In the genomic region with DNA sequence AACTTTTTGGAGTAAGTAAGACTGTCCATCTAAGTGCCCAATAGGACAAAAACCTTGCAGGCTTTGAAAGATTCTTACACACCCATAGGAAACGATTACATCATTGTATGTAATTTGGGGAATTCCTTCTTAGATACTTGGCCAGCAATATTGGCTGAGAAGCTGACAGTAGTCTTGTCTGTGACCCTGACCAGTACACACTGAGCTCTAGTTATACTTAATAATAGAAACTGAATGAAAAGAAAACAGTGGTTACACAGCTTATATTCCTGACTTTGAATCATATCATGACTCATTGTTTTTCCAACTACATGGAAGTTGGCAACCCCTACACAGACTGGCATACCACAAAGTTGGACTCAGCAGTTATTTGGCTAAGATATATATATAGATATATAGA, we compare ENCODE assay signal across 11 cellular contexts. TPM values are rescaled to one million over a fixed set of nuclear protein-coding genes. Genes with fewer than 3 reads are reported as not detected.
A peak's percentile ranks its signal among the peaks of the same experiment; 100 is the strongest.
DNase-seq lines count a peak whose midpoint lies in the region; ATAC-seq and TF ChIP-seq lines count a peak whose summit lies in the region.
"Had no signal": no experiment of that assay in that cellular context is flagged by ENCODE, and none has a peak within 500 bp of the region (broad histone marks: within the 10 kb centered on the region; RNA-seq: fewer than 3 reads in every experiment).

No MANE protein-coding gene starts in this region.

- no peaks in the 10 kb centered on the region for H3K36me3 ChIP-seq in tibial artery
- H3K36me3 ChIP-seq in CD4-positive, alpha-beta memory T cell (ENCODE audit: insufficient read depth, low read length) = no peaks in the 10 kb centered on the region

- H3K9me3 Mint-ChIP-seq in CD4-positive, alpha-beta memory T cell = peaks cover 4 to 33% (median 20%) of the 10 kb centered on the region in 8 donors

- no peak overlapping the region for H3K4me3 ChIP-seq in tibial artery
- no peak overlapping the region for H3K4me3 ChIP-seq in CD4-positive, alpha-beta memory T cell (ENCODE audit: low read length in 2 of 2)

- DNase-seq in SIG-M5 treated with dmso at 0.1 percent for 504 hours (lab: John Stamatoyannopoulos, UW; ENCODE audit: unreplicated experiment) = peak; percentile 38
- no peak for DNase-seq in SIG-M5 (lab: John Stamatoyannopoulos, UW)
- DNase-seq in amniotic epithelial cell (ENCODE audit: low read depth) = peak; percentile 70
- DNase-seq in foreskin keratinocyte = peak; percentile 79 to 89
- DNase-seq in tibial artery = no peak
- no peak for DNase-seq in CD4-positive, alpha-beta memory T cell
- DNase-seq in posterior vena cava (ENCODE audit: low spot score) = no peak
- DNase-seq in stimulated activated CD4-positive, alpha-beta T cell treated with anti-CD3 and anti-CD28 coated beads, Interleukin-2, amount 100 ng/mL, for 48 hours = no peak
- DNase-seq: activated B cell treated with CpG ODN at 0.5 μM for 24 hours; activated T-cell treated with anti-CD3 and anti-CD28 coated beads, Interleukin-2, amount 50 U/mL, for 4 hours; SHP77 had no signal

- H3K27me3 Mint-ChIP-seq in CD4-positive, alpha-beta memory T cell = peaks cover 7 to 14% of the 10 kb centered on the region in 2 donors

- POLR2A ChIA-PET in CD4-positive, alpha-beta memory T cell (lab: Charles Lee; ENCODE audit: partially characterized antibody) = no interaction called here

- ATAC-seq in foreskin keratinocyte = peak; percentile 97
- ATAC-seq: activated T-cell treated with anti-CD3 and anti-CD28 coated beads, Interleukin-2, amount 50 U/mL, for 4 hours had no signal

- no peak overlapping the region for H3K4me3 Mint-ChIP-seq in CD4-positive, alpha-beta memory T cell
- H3K4me3 Mint-ChIP-seq: activated B cell treated with CpG ODN at 0.5 μM for 24 hours; activated T-cell treated with anti-CD3 and anti-CD28 coated beads, Interleukin-2, amount 50 U/mL, for 4 hours had no signal

- no peak overlapping the region for H3K27ac Mint-ChIP-seq in CD4-positive, alpha-beta memory T cell
- H3K27ac Mint-ChIP-seq: activated B cell treated with CpG ODN at 0.5 μM for 24 hours had no signal

- TF ChIP-seq CTCF in foreskin keratinocyte (conservative IDR thresholded peaks at IDR 0.05) (no peak), tibial artery (IDR thresholded peaks at IDR 0.05) (no peak)

- H3K27ac ChIP-seq in foreskin keratinocyte (peak overlapping the region; percentile 35), tibial artery (peak overlapping the region; percentile 38 to 50)
- H3K27ac ChIP-seq in CD4-positive, alpha-beta memory T cell (ENCODE audit: low read depth, low read length) = no peak overlapping the region

- intact Hi-C loops in tibial artery (cut with DNase I; ENCODE audit: low total_unique reads) (no loop called here), posterior vena cava (cut with DNase I) (no loop called here)
- intact Hi-C loops in CD4-positive, alpha-beta memory T cell (cut with micrococcal nuclease) = no loop called here

- H3K9me3 ChIP-seq in tibial artery = no peaks in the 10 kb centered on the region
- H3K9me3 ChIP-seq in CD4-positive, alpha-beta memory T cell (ENCODE audit: control insufficient read depth in 1 of 2, low read length in 2 of 2) = peaks cover 0 to 5% of the 10 kb centered on the region in 2 donors

- H3K27me3 ChIP-seq in foreskin keratinocyte (peaks cover 5% of the 10 kb centered on the region), tibial artery (no peaks in the 10 kb centered on the region)
- H3K27me3 ChIP-seq in CD4-positive, alpha-beta memory T cell (ENCODE audit: insufficient read depth, low read length) = peaks cover 3% of the 10 kb centered on the region

- CTCF ChIA-PET in CD4-positive, alpha-beta memory T cell (lab: Charles Lee; ENCODE audit: partially characterized antibody) = no interaction called here

- H3K4me1 ChIP-seq in foreskin keratinocyte = peaks cover 8% of the 10 kb centered on the region
- H3K4me1 ChIP-seq in tibial artery = peaks cover 0 to 27% (median 11%) of the 10 kb centered on the region in 4 donors
- H3K4me1 ChIP-seq in CD4-positive, alpha-beta memory T cell (ENCODE audit: insufficient read depth, low read length) = no peaks in the 10 kb centered on the region

- peaks cover 0 to 13% of the 10 kb centered on the region in 2 donors for H3K36me3 Mint-ChIP-seq in CD4-positive, alpha-beta memory T cell

- H3K4me1 Mint-ChIP-seq in CD4-positive, alpha-beta memory T cell = no peaks in the 10 kb centered on the region
- H3K4me1 Mint-ChIP-seq: activated B cell treated with CpG ODN at 0.5 μM for 24 hours had no signal

RNA-seq across cellular contexts. Expression of a gene that starts 7.1 kb away (rescaled TPM):
- total RNA-seq in foreskin keratinocyte = 3.5 and 4.4 TPM in 2 replicates
- polyA plus RNA-seq in foreskin keratinocyte = 2.0 and 2.1 TPM in 2 replicates
- 1 to 10 TPM; 3.5 to 3.9 TPM for total RNA-seq in CD4-positive, alpha-beta memory T cell
- polyA plus RNA-seq in CD4-positive, alpha-beta memory T cell = 1 to 10 TPM; 1.3 to 3.0 TPM
- total RNA-seq in posterior vena cava = 10 to 100 TPM; 38.5 to 39.8 TPM

Comparison
In these comparisons a context has a peak if more than half of its experiments do, and no peak if none do; other contexts are left out.
1. DNase-seq: peak in SIG-M5 treated with dmso at 0.1 percent for 504 hours (single experiment), amniotic epithelial cell (single experiment) and foreskin keratinocyte (2 of 2); none in SIG-M5 (single experiment), tibial artery (0 of 2), CD4-positive, alpha-beta memory T cell (0 of 5), posterior vena cava (single experiment) and stimulated activated CD4-positive, alpha-beta T cell treated with anti-CD3 and anti-CD28 coated beads, Interleukin-2, amount 100 ng/mL, for 48 hours (0 of 2).